24 cellular contexts compared by ENCODE assay signal in the genomic region with DNA sequence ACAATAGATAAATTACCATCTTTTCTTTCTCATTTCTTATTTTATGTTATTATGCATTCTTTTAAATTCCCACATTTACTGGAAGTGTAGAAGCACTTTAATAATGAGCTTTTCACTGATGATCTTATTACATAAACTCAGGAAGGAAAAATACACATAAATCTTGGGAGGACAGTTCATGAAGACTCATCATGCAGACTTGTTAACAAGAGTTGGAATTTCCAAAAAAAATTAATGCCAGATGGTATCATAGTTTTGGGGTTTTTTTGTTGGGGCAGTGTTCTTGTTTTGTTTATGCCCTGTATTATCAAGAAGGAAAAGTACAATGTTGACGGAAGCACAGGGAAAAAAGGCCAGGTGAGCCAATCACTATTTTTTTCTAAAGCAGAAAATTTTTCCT. TPM values are rescaled to one million over a fixed set of nuclear protein-coding genes. Genes with fewer than 3 reads are reported as not detected.
DNase-seq lines count a peak whose midpoint lies in the region; ATAC-seq, FAIRE-seq and TF ChIP-seq lines count a peak whose summit lies in the region.
"Had no signal": no experiment of that assay in that cellular context is flagged by ENCODE, and none has a peak within 500 bp of the region (broad histone marks: within the 10 kb centered on the region; RNA-seq: fewer than 3 reads in every experiment).

No MANE protein-coding gene starts in this region.

- ATAC-seq in A549, result no peak
- no peak for ATAC-seq in WTC11
- no peak for ATAC-seq in foreskin keratinocyte
- ATAC-seq in GM21423 (IDR thresholded peaks at IDR 0.05; ENCODE audit: unreplicated experiment), result no peak
- no peak for ATAC-seq in esophagus mucosa
- ATAC-seq: activated CD8-positive, alpha-beta T cell treated with anti-CD3 and anti-CD28 coated beads for 36 hours; HCT116 had no signal

- H3K27me3 ChIP-seq in foreskin keratinocyte (no peaks in the 10 kb centered on the region), vagina (no peaks in the 10 kb centered on the region)
- H3K27me3 ChIP-seq: sigmoid colon, uterus had no signal

- intact Hi-C loops in vagina (cut with DNase I), result no loop called here

- H3K4me3 ChIP-seq in A549 (no peak overlapping the region), vagina (no peak overlapping the region)
- H3K4me3 ChIP-seq: sigmoid colon, uterus had no signal

- no peaks in the 10 kb centered on the region for H3K27me3 Mint-ChIP-seq in WTC11 (ENCODE audit: low read depth)
- H3K27me3 Mint-ChIP-seq: activated CD8-positive, alpha-beta T cell treated with anti-CD3 and anti-CD28 coated beads for 36 hours; CD4-positive, CD25-positive, alpha-beta regulatory T cell; progenitor cell of endocrine pancreas had no signal

- H3K4me3 Mint-ChIP-seq in WTC11, result no peak overlapping the region
- H3K4me3 Mint-ChIP-seq: activated CD8-positive, alpha-beta T cell treated with anti-CD3 and anti-CD28 coated beads for 36 hours had no signal

- DNase-seq in A549 (ENCODE audit: low read depth in 1 of 2, low spot score in 1 of 2) (no peak), EL (peak; percentile 53), WTC11 (ENCODE audit: low spot score) (no peak), foreskin keratinocyte (no peak), Ammon's horn (ENCODE audit: low spot score) (no peak), vagina (ENCODE audit: extremely low spot score in 2 of 2) (no peak)
- DNase-seq: ACHN; activated CD8-positive, alpha-beta T cell treated with anti-CD3 and anti-CD28 coated beads for 36 hours; activated naive CD4-positive, alpha-beta T cell; anterior cingulate cortex; CD4-positive, CD25-positive, alpha-beta regulatory T cell; DMS 273 treated with DMSO at 0.1 percent for 48 hours; erythroblast; KG1; NCI-H146; NCI-H2171; NCI-H69; RPMI8226; sigmoid colon; uterus had no signal

- TF ChIP-seq RAD21 in A549 (conservative IDR thresholded peaks at IDR 0.05 in 1 of 2, IDR thresholded peaks at IDR 0.05 in 1 of 2), result no peak

- no peaks in the 10 kb centered on the region for H3K9me3 ChIP-seq in A549
- H3K9me3 ChIP-seq in vagina, result no peaks in the 10 kb centered on the region
- H3K9me3 ChIP-seq: sigmoid colon, uterus had no signal

- H3K27ac ChIP-seq in A549, result peak overlapping the region; percentile 37 to 76
- peak overlapping the region; percentile 76 for H3K27ac ChIP-seq in foreskin keratinocyte
- no peak overlapping the region for H3K27ac ChIP-seq in vagina
- H3K27ac ChIP-seq: uterus had no signal

- H3K4me1 ChIP-seq in A549 (peaks cover 87% of the 10 kb centered on the region), foreskin keratinocyte (peaks cover 26% of the 10 kb centered on the region), vagina (no peaks in the 10 kb centered on the region)
- H3K4me1 ChIP-seq: uterus had no signal

- H3K4me2 ChIP-seq in A549, result peak overlapping the region; percentile 40

- no peak for FAIRE-seq in A549 (lab: Jason Lieb, UNC)

- no peak for TF ChIP-seq EP300 in A549 (IDR thresholded peaks at IDR 0.05)

- H3K27ac Mint-ChIP-seq in WTC11, result peak overlapping the region; percentile 67; the same call in 1 of the 2 replicates
- H3K27ac Mint-ChIP-seq: activated CD8-positive, alpha-beta T cell treated with anti-CD3 and anti-CD28 coated beads for 36 hours; progenitor cell of endocrine pancreas had no signal

- no peak for TF ChIP-seq CTCF in A549 (IDR thresholded peaks at IDR 0.05)
- no peak for TF ChIP-seq CTCF in WTC11 (IDR thresholded peaks at IDR 0.05)
- TF ChIP-seq CTCF in foreskin keratinocyte (conservative IDR thresholded peaks at IDR 0.05), result no peak
- no peak for TF ChIP-seq CTCF in vagina (IDR thresholded peaks at IDR 0.05)

- CTCF ChIA-PET in A549 (lab: Yijun Ruan, JAX), result interaction anchor here (0.6 to 2.8 kb wide), 5 partner anchors 17 to 1084 kb away, joined by 3 to 13 read pairs (median 4); a partner anchor contains a TSS
- CTCF ChIA-PET in WTC11 (lab: Charles Lee), result interaction anchor here (0.6 to 1.2 kb wide), 4 partner anchors 36 to 47 kb away, joined by 3 to 4 read pairs (median 3); no protein-coding TSS in a partner anchor

- H3K36me3 ChIP-seq in vagina, result peaks cover 0 to 25% of the 10 kb centered on the region in 2 donors
- H3K36me3 ChIP-seq: uterus had no signal

- H3K36me3 Mint-ChIP-seq in WTC11, result peaks cover 57% of the 10 kb centered on the region

- TF ChIP-seq POLR2A in A549 (IDR thresholded peaks at IDR 0.05; ENCODE audit: low read length) (no peak), vagina (IDR thresholded peaks at IDR 0.05) (no peak)

- POLR2A ChIA-PET in A549 (lab: Yijun Ruan, JAX), result interaction anchor here (0.9 to 1.4 kb wide), 2 partner anchors 34 to 178 kb away, joined by 3 read pairs; a partner anchor contains a TSS
- POLR2A ChIA-PET in WTC11 (lab: Charles Lee), result interaction anchor here (0.6 kb wide), 1 partner anchor 20 kb away, joined by 7 read pairs; no protein-coding TSS in a partner anchor

- 82% methylated on average over 1 of the region's 1 CpG for WGBS in A549 (ENCODE audit: missing lambda C conversion rate)

- no peaks in the 10 kb centered on the region for H3K9me3 Mint-ChIP-seq in WTC11
- H3K9me3 Mint-ChIP-seq: activated CD8-positive, alpha-beta T cell treated with anti-CD3 and anti-CD28 coated beads for 36 hours; CD4-positive, CD25-positive, alpha-beta regulatory T cell had no signal

- peaks cover 9% of the 10 kb centered on the region for H3K4me1 Mint-ChIP-seq in WTC11

TF ChIP-seq in A549, 52 proteins besides CTCF, POLR2A, EP300 and RAD21:
- TF ChIP-seq PHF8 (IDR thresholded peaks at IDR 0.05; ENCODE audit: borderline replicate concordance, low read depth), result no peak
- TF ChIP-seq KDM1A (IDR thresholded peaks at IDR 0.05; ENCODE audit: low read depth), result no peak
- TF ChIP-seq CEBPB (IDR thresholded peaks at IDR 0.05), result no peak

TF ChIP-seq in WTC11, 78 proteins besides CTCF, POLR2A, EP300 and RAD21 (continues in another document):
- TF ChIP-seq RELA (CRISPR knock-in tag; IDR thresholded peaks at IDR 0.05; ENCODE audit: borderline replicate concordance) (no peak), SMAD4 (CRISPR knock-in tag; IDR thresholded peaks at IDR 0.05) (no peak), CREM (CRISPR knock-in tag; IDR thresholded peaks at IDR 0.05) (no peak), MXD4 (CRISPR knock-in tag; IDR thresholded peaks at IDR 0.05; ENCODE audit: borderline replicate concordance) (no peak), ETV6 (CRISPR knock-in tag; IDR thresholded peaks at IDR 0.05) (no peak), NFE2L1 (CRISPR knock-in tag; IDR thresholded peaks at IDR 0.05) (no peak), ZNF416 (CRISPR knock-in tag; IDR thresholded peaks at IDR 0.05) (no peak)
- TF ChIP-seq, protein P1, sequence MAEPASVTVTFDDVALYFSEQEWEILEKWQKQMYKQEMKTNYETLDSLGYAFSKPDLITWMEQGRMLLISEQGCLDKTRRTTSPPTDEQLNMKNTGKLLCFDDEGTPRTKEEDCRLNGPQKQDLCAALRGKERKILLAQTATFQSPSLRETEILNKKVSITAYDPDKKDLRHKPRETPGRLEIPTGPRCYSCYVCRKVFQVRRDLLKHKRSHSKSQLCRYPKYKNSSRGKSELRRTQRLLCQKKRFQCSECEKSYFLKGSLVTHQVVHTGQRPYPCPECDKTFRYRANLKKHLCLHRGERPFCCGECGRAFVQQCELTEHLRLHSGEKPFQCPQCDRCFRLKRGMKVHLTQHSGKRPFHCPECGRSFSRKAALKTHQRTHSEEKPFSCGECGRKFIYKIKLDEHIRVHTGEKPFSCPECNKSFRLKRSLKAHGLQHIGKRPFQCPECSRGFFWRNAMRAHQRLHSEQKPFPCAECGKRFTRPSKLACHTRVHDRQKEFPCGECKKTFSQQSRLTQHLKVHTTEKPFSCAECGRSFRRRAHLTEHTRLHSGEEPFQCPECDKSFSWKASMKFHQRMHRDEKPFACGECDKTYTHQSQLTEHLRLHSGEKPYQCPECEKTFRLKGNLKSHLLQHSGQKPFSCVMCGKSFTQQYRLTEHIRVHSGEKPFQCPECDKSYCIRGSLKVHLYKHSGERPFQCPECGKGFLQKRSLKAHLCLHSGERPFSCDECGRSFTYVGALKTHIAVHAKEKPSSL (CRISPR knock-in tag; conservative IDR thresholded peaks at IDR 0.05), result no peak
- TF ChIP-seq, protein P2, sequence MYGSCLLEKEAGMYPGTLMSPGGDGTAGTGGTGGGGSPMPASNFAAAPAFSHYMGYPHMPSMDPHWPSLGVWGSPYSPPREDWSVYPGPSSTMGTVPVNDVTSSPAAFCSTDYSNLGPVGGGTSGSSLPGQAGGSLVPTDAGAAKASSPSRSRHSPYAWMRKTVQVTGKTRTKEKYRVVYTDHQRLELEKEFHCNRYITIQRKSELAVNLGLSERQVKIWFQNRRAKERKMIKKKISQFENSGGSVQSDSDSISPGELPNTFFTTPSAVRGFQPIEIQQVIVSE (CRISPR knock-in tag; IDR thresholded peaks at IDR 0.05; ENCODE audit: borderline replicate concordance), result no peak
- TF ChIP-seq, protein P3, sequence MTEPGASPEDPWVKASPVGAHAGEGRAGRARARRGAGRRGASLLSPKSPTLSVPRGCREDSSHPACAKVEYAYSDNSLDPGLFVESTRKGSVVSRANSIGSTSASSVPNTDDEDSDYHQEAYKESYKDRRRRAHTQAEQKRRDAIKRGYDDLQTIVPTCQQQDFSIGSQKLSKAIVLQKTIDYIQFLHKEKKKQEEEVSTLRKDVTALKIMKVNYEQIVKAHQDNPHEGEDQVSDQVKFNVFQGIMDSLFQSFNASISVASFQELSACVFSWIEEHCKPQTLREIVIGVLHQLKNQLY (CRISPR knock-in tag; IDR thresholded peaks at IDR 0.05), result no peak

RNA-seq across cellular contexts. Expression of a gene that starts 35.1 kb away (rescaled TPM):
- 161 and 236 TPM in 2 replicates for polyA plus RNA-seq in A549 (2011; rRNA removed)
- polyA plus RNA-seq in A549 (2012; cell fraction: cytosol; rRNA removed), result 65.5 and 72.7 TPM in 2 replicates
- polyA plus RNA-seq in A549 (2012; cell fraction: nucleus; rRNA removed), result 146 and 156 TPM in 2 replicates
- polyA plus RNA-seq in A549 (2017; fragmentation: RNase III; extraction: RNeasy Plus Mini Kit Qiagen cat#74134 plus additional on column Dnase treatment), result 136 to 158 TPM (median 146 TPM) in 3 replicates
- 427 and 492 TPM in 2 replicates for polyA minus RNA-seq in A549 (2011; rRNA and poly(A)+ RNA removed)
- 40.5 to 43.2 TPM (median 40.6 TPM) in 3 replicates for total RNA-seq in WTC11 (2021)
- 43.3 and 52.0 TPM in 2 replicates for total RNA-seq in foreskin keratinocyte
- 14.7 and 17.4 TPM in 2 replicates for polyA plus RNA-seq in foreskin keratinocyte
- total RNA-seq in esophagus mucosa, result 10.1 TPM
- 46.7 TPM for total RNA-seq in vagina
